Comparison of ENCODE assay signal across 1 cellular context in the genomic region with DNA sequence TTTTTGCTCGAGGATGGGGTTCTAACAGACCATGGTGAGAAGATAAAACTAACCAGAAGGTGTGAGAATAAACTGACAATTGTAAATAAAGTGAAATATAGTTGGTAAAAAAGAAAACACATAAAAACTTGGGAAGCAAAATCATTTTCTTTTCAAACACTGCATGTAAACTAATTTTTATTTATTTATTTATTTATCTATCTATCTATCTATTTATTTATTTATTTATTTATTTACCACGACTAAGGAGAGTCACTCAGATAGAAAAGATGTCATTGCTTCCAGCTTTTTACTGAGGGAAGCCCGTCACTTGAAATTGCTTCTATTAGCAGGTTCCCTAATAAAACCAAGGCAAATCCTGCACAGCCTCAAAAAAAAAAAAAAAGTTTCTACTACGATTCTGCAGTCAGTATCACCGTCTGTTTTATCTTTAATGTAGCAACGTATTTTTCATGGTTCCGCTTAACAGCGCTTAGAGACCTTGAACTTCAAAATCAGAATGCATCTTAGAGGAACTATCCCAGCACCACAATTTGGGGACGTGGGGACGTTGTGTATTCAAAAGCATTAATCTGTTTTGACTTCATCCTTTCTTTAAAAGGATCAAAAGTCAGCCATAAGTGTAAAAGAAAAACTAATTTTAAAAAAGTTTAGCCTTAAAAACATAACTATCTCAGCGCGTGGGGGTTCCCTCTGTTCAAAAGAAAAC.
TF ChIP-seq lines count a peak whose summit lies in the region.

No MANE protein-coding gene starts in this region.

TF ChIP-seq in SK-N-SH, 30 proteins besides CTCF, POLR2A, EP300 and RAD21 (continued from another document):
- TF ChIP-seq USF2 (IDR thresholded peaks at IDR 0.05; ENCODE audit: borderline replicate concordance, low read depth, low read length) (no peak), ZBTB33 (IDR thresholded peaks at IDR 0.05; ENCODE audit: borderline replicate concordance, low read depth) (no peak), POLR2AphosphoS5 (IDR thresholded peaks at IDR 0.05; ENCODE audit: low read depth, low read length) (no peak), GATA2 (CRISPR knock-in tag; IDR thresholded peaks at IDR 0.05) (no peak)
